In genomic region chr10:52314822-52315552, GRCh38 we compare ENCODE assay signal across 1 cellular context.
TF ChIP-seq lines count a peak whose summit lies in the region.

No MANE protein-coding gene starts in this region.

TF ChIP-seq in GM23338, 12 proteins besides CTCF, POLR2A, EP300 and RAD21 (continued from another document):
- TF ChIP-seq, protein P1, sequence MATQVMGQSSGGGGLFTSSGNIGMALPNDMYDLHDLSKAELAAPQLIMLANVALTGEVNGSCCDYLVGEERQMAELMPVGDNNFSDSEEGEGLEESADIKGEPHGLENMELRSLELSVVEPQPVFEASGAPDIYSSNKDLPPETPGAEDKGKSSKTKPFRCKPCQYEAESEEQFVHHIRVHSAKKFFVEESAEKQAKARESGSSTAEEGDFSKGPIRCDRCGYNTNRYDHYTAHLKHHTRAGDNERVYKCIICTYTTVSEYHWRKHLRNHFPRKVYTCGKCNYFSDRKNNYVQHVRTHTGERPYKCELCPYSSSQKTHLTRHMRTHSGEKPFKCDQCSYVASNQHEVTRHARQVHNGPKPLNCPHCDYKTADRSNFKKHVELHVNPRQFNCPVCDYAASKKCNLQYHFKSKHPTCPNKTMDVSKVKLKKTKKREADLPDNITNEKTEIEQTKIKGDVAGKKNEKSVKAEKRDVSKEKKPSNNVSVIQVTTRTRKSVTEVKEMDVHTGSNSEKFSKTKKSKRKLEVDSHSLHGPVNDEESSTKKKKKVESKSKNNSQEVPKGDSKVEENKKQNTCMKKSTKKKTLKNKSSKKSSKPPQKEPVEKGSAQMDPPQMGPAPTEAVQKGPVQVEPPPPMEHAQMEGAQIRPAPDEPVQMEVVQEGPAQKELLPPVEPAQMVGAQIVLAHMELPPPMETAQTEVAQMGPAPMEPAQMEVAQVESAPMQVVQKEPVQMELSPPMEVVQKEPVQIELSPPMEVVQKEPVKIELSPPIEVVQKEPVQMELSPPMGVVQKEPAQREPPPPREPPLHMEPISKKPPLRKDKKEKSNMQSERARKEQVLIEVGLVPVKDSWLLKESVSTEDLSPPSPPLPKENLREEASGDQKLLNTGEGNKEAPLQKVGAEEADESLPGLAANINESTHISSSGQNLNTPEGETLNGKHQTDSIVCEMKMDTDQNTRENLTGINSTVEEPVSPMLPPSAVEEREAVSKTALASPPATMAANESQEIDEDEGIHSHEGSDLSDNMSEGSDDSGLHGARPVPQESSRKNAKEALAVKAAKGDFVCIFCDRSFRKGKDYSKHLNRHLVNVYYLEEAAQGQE (IDR thresholded peaks at IDR 0.05; ENCODE audit: unreplicated experiment) = no peak
- TF ChIP-seq CREB1 (CRISPR knock-in tag; IDR thresholded peaks at IDR 0.05; ENCODE audit: low read depth) = no peak
- TF ChIP-seq EZH2 (IDR thresholded peaks at IDR 0.05; ENCODE audit: low read depth, unreplicated experiment) = no peak
- no peak for TF ChIP-seq POLR2AphosphoS5 (IDR thresholded peaks at IDR 0.05; ENCODE audit: low read depth)
